ENCODE assay signal across 1 cellular context in the genomic region with DNA sequence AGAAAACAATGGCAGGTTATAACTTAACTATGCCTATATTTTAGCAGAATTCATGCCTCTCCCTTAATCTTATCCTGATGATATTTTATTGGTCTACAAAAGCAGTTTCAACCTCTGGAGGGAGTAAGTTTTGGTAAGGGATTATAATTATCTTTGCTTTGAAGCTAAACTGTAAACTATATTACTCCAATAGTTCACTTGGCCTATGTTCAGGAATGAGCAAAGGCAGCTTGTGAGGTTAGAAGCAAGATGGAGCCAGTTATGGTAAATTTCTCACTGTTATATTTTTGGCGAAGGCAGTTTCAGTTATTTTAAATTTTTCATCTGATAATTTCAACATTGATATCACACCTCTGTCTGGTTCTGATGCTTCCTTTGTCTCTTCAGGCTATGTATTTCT.
TF ChIP-seq lines count a peak whose summit lies in the region.

No MANE protein-coding gene starts in this region.

TF ChIP-seq in HepG2, 621 proteins besides CTCF, POLR2A, EP300 and RAD21 (continued from another document):
- TF ChIP-seq, protein P1, sequence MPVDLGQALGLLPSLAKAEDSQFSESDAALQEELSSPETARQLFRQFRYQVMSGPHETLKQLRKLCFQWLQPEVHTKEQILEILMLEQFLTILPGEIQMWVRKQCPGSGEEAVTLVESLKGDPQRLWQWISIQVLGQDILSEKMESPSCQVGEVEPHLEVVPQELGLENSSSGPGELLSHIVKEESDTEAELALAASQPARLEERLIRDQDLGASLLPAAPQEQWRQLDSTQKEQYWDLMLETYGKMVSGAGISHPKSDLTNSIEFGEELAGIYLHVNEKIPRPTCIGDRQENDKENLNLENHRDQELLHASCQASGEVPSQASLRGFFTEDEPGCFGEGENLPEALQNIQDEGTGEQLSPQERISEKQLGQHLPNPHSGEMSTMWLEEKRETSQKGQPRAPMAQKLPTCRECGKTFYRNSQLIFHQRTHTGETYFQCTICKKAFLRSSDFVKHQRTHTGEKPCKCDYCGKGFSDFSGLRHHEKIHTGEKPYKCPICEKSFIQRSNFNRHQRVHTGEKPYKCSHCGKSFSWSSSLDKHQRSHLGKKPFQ (CRISPR knock-in tag; IDR thresholded peaks at IDR 0.05; ENCODE audit: insufficient replicate concordance) = no peak
- TF ChIP-seq, protein P2, sequence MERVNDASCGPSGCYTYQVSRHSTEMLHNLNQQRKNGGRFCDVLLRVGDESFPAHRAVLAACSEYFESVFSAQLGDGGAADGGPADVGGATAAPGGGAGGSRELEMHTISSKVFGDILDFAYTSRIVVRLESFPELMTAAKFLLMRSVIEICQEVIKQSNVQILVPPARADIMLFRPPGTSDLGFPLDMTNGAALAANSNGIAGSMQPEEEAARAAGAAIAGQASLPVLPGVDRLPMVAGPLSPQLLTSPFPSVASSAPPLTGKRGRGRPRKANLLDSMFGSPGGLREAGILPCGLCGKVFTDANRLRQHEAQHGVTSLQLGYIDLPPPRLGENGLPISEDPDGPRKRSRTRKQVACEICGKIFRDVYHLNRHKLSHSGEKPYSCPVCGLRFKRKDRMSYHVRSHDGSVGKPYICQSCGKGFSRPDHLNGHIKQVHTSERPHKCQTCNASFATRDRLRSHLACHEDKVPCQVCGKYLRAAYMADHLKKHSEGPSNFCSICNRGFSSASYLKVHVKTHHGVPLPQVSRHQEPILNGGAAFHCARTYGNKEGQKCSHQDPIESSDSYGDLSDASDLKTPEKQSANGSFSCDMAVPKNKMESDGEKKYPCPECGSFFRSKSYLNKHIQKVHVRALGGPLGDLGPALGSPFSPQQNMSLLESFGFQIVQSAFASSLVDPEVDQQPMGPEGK (CRISPR knock-in tag; IDR thresholded peaks at IDR 0.05) = no peak
- TF ChIP-seq PRMT3 (CRISPR knock-in tag; IDR thresholded peaks at IDR 0.05; ENCODE audit: borderline replicate concordance, low read depth) = no peak
- TF ChIP-seq SMARCE1 (IDR thresholded peaks at IDR 0.05; ENCODE audit: borderline replicate concordance) = no peak
- TF ChIP-seq EEA1 (CRISPR knock-in tag; IDR thresholded peaks at IDR 0.05; ENCODE audit: borderline replicate concordance) = no peak
- no peak for TF ChIP-seq ZZZ3 (CRISPR knock-in tag; IDR thresholded peaks at IDR 0.05; ENCODE audit: borderline replicate concordance)
- TF ChIP-seq ZNF766 (CRISPR knock-in tag; IDR thresholded peaks at IDR 0.05; ENCODE audit: borderline replicate concordance) = no peak
- no peak for TF ChIP-seq NR2C2 (CRISPR knock-in tag; IDR thresholded peaks at IDR 0.05; ENCODE audit: borderline replicate concordance)
- no peak for TF ChIP-seq ZNF138 (CRISPR knock-in tag; IDR thresholded peaks at IDR 0.05; ENCODE audit: low read depth)
- TF ChIP-seq TBP (CRISPR knock-in tag; IDR thresholded peaks at IDR 0.05) = no peak
- TF ChIP-seq NONO (IDR thresholded peaks at IDR 0.05) = no peak
- TF ChIP-seq NONO (CRISPR knock-in tag; conservative IDR thresholded peaks at IDR 0.05) = no peak
- TF ChIP-seq ZNF841 (CRISPR knock-in tag; IDR thresholded peaks at IDR 0.05; ENCODE audit: borderline replicate concordance) = no peak
- no peak for TF ChIP-seq BRCA1 (CRISPR knock-in tag; IDR thresholded peaks at IDR 0.05)
- no peak for TF ChIP-seq KDM4B (CRISPR knock-in tag; IDR thresholded peaks at IDR 0.05)
- TF ChIP-seq, protein P3, sequence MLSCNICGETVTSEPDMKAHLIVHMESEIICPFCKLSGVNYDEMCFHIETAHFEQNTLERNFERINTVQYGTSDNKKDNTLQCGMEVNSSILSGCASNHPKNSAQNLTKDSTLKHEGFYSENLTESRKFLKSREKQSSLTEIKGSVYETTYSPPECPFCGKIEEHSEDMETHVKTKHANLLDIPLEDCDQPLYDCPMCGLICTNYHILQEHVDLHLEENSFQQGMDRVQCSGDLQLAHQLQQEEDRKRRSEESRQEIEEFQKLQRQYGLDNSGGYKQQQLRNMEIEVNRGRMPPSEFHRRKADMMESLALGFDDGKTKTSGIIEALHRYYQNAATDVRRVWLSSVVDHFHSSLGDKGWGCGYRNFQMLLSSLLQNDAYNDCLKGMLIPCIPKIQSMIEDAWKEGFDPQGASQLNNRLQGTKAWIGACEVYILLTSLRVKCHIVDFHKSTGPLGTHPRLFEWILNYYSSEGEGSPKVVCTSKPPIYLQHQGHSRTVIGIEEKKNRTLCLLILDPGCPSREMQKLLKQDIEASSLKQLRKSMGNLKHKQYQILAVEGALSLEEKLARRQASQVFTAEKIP (CRISPR knock-in tag; IDR thresholded peaks at IDR 0.05; ENCODE audit: borderline replicate concordance) = no peak
- TF ChIP-seq, protein P4, sequence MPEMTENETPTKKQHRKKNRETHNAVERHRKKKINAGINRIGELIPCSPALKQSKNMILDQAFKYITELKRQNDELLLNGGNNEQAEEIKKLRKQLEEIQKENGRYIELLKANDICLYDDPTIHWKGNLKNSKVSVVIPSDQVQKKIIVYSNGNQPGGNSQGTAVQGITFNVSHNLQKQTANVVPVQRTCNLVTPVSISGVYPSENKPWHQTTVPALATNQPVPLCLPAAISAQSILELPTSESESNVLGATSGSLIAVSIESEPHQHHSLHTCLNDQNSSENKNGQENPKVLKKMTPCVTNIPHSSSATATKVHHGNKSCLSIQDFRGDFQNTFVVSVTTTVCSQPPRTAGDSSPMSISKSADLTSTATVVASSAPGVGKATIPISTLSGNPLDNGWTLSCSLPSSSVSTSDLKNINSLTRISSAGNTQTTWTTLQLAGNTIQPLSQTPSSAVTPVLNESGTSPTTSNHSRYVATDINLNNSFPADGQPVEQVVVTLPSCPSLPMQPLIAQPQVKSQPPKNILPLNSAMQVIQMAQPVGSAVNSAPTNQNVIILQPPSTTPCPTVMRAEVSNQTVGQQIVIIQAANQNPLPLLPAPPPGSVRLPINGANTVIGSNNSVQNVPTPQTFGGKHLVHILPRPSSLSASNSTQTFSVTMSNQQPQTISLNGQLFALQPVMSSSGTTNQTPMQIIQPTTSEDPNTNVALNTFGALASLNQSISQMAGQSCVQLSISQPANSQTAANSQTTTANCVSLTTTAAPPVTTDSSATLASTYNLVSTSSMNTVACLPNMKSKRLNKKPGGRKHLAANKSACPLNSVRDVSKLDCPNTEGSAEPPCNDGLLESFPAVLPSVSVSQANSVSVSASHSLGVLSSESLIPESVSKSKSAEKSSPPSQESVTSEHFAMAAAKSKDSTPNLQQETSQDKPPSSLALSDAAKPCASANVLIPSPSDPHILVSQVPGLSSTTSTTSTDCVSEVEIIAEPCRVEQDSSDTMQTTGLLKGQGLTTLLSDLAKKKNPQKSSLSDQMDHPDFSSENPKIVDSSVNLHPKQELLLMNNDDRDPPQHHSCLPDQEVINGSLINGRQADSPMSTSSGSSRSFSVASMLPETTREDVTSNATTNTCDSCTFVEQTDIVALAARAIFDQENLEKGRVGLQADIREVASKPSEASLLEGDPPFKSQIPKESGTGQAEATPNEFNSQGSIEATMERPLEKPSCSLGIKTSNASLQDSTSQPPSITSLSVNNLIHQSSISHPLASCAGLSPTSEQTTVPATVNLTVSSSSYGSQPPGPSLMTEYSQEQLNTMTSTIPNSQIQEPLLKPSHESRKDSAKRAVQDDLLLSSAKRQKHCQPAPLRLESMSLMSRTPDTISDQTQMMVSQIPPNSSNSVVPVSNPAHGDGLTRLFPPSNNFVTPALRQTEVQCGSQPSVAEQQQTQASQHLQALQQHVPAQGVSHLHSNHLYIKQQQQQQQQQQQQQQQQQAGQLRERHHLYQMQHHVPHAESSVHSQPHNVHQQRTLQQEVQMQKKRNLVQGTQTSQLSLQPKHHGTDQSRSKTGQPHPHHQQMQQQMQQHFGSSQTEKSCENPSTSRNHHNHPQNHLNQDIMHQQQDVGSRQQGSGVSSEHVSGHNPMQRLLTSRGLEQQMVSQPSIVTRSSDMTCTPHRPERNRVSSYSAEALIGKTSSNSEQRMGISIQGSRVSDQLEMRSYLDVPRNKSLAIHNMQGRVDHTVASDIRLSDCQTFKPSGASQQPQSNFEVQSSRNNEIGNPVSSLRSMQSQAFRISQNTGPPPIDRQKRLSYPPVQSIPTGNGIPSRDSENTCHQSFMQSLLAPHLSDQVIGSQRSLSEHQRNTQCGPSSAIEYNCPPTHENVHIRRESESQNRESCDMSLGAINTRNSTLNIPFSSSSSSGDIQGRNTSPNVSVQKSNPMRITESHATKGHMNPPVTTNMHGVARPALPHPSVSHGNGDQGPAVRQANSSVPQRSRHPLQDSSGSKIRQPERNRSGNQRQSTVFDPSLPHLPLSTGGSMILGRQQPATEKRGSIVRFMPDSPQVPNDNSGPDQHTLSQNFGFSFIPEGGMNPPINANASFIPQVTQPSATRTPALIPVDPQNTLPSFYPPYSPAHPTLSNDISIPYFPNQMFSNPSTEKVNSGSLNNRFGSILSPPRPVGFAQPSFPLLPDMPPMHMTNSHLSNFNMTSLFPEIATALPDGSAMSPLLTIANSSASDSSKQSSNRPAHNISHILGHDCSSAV (CRISPR knock-in tag; IDR thresholded peaks at IDR 0.05; ENCODE audit: borderline replicate concordance) = no peak
- TF ChIP-seq, protein P5, sequence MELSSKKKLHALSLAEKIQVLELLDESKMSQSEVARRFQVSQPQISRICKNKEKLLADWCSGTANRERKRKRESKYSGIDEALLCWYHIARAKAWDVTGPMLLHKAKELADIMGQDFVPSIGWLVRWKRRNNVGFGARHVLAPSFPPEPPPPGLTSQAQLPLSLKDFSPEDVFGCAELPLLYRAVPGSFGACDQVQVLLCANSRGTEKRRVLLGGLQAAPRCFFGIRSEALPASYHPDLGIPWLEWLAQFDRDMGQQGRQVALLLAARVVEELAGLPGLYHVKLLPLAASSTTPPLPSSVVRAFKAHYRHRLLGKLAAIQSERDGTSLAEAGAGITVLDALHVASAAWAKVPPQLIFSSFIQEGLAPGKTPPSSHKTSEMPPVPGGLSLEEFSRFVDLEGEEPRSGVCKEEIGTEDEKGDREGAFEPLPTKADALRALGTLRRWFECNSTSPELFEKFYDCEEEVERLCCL (CRISPR knock-in tag; IDR thresholded peaks at IDR 0.05; ENCODE audit: borderline replicate concordance) = no peak
